8 cellular contexts compared by ENCODE assay signal in genomic region chr3:67113802-67114407, GRCh38.
DNase-seq lines count a peak whose midpoint lies in the region; ATAC-seq and TF ChIP-seq lines count a peak whose summit lies in the region.

No MANE protein-coding gene starts in this region.

- H3K4me1 ChIP-seq in Peyer's patch (no peaks in the 10 kb centered on the region), thoracic aorta (ENCODE audit: control insufficient read depth in 1 of 2, low read depth in 2 of 2) (peaks cover 3 to 12% of the 10 kb centered on the region in 2 donors)

- H3K36me3 ChIP-seq in Peyer's patch (no peaks in the 10 kb centered on the region), thoracic aorta (no peaks in the 10 kb centered on the region)

- no peaks in the 10 kb centered on the region for H3K27me3 ChIP-seq in Peyer's patch
- H3K27me3 ChIP-seq in thoracic aorta (replicated peaks; ENCODE audit: insufficient read depth) = no peaks in the 10 kb centered on the region

- no peak for TF ChIP-seq POLR2A in Peyer's patch (IDR thresholded peaks at IDR 0.05)

- ATAC-seq in GM21737 (IDR thresholded peaks at IDR 0.05; ENCODE audit: unreplicated experiment) (peak; percentile 93), thoracic aorta (ENCODE audit: insufficient number of reproducible peaks, low FRiP score, low read depth) (no peak)

- no peak overlapping the region for H3K27ac Mint-ChIP-seq in activated T-helper 1 cell treated with anti-CD3 and anti-CD28 coated beads, Interleukin-12 subunit alpha, Interleukin-12 subunit beta, Interleukin-2, Interleukin-4 antibody, amounts not matched to agents 30 ng/mL and 10 ng/mL and 1 ng/mL, durations not matched to agents 14 hours and 24 hours and 36 hours

- in situ Hi-C loops in G401 (cut with HindIII; ENCODE audit: low sequenced_read_pairs) = no loop called here

- H3K9me3 ChIP-seq in Peyer's patch = no peaks in the 10 kb centered on the region
- H3K9me3 ChIP-seq in thoracic aorta = no peaks in the 10 kb centered on the region

- no peaks in the 10 kb centered on the region for H3K36me3 Mint-ChIP-seq in activated T-helper 1 cell treated with anti-CD3 and anti-CD28 coated beads, Interleukin-12 subunit alpha, Interleukin-12 subunit beta, Interleukin-2, Interleukin-4 antibody, amounts not matched to agents 30 ng/mL and 10 ng/mL and 1 ng/mL, durations not matched to agents 14 hours and 24 hours and 36 hours (ENCODE audit: low read depth)

- H3K27me3 Mint-ChIP-seq in activated T-helper 1 cell treated with anti-CD3 and anti-CD28 coated beads, Interleukin-12 subunit alpha, Interleukin-12 subunit beta, Interleukin-2, Interleukin-4 antibody, amounts not matched to agents 30 ng/mL and 10 ng/mL and 1 ng/mL, durations not matched to agents 14 hours and 24 hours and 36 hours (ENCODE audit: insufficient read depth) = no peaks in the 10 kb centered on the region

- TF ChIP-seq CTCF in Peyer's patch (IDR thresholded peaks at IDR 0.05) (peak; percentile 61 to 87 (median 84)), fibroblast of villous mesenchyme (IDR thresholded peaks at IDR 0.05; ENCODE audit: insufficient read depth, low read depth, low read length) (peak; percentile 98), thoracic aorta (IDR thresholded peaks at IDR 0.05) (peak; percentile 80)

- DNase-seq in G401 (ENCODE audit: low spot score) (peak; percentile 53), Peyer's patch (peak; percentile 70 to 89 (median 74)), fibroblast of villous mesenchyme (ENCODE audit: low read depth) (peak; percentile 87), occipital lobe (lab: John Stamatoyannopoulos, UW) (peak; percentile 70), thoracic aorta (ENCODE audit: low spot score) (peak; percentile 60)
- peak; percentile 80 for DNase-seq in Jurkat, Clone E6-1 (ENCODE audit: low read depth, low spot score)
- peak; percentile 65 for DNase-seq in activated T-helper 1 cell treated with anti-CD3 and anti-CD28 coated beads, Interleukin-12 subunit alpha, Interleukin-12 subunit beta, Interleukin-2, Interleukin-4 antibody, amounts not matched to agents 30 ng/mL and 10 ng/mL and 1 ng/mL, durations not matched to agents 14 hours and 24 hours and 36 hours (ENCODE audit: low spot score)

- no peak overlapping the region for H3K4me3 Mint-ChIP-seq in activated T-helper 1 cell treated with anti-CD3 and anti-CD28 coated beads, Interleukin-12 subunit alpha, Interleukin-12 subunit beta, Interleukin-2, Interleukin-4 antibody, amounts not matched to agents 30 ng/mL and 10 ng/mL and 1 ng/mL, durations not matched to agents 14 hours and 24 hours and 36 hours

- no peak overlapping the region for H3K27ac ChIP-seq in Peyer's patch
- no peak overlapping the region for H3K27ac ChIP-seq in thoracic aorta

- no peaks in the 10 kb centered on the region for H3K9me3 Mint-ChIP-seq in activated T-helper 1 cell treated with anti-CD3 and anti-CD28 coated beads, Interleukin-12 subunit alpha, Interleukin-12 subunit beta, Interleukin-2, Interleukin-4 antibody, amounts not matched to agents 30 ng/mL and 10 ng/mL and 1 ng/mL, durations not matched to agents 14 hours and 24 hours and 36 hours

- intact Hi-C loops in activated T-helper 1 cell treated with anti-CD3 and anti-CD28 coated beads, Interleukin-12 subunit alpha, Interleukin-12 subunit beta, Interleukin-2, Interleukin-4 antibody, amounts not matched to agents 30 ng/mL and 10 ng/mL and 1 ng/mL, durations not matched to agents 14 hours and 24 hours and 36 hours (cut with micrococcal nuclease) = loop anchor here (1.0 to 10.0 kb wide), 11 partner anchors 31 to 1778 kb away; partner anchors contain the start of gene KBTBD8

- H3K4me1 Mint-ChIP-seq in activated T-helper 1 cell treated with anti-CD3 and anti-CD28 coated beads, Interleukin-12 subunit alpha, Interleukin-12 subunit beta, Interleukin-2, Interleukin-4 antibody, amounts not matched to agents 30 ng/mL and 10 ng/mL and 1 ng/mL, durations not matched to agents 14 hours and 24 hours and 36 hours (ENCODE audit: low read depth) = peaks cover 7% of the 10 kb centered on the region

- no peak overlapping the region for H3K4me3 ChIP-seq in Jurkat, Clone E6-1 (ENCODE audit: low read length)
- no peak overlapping the region for H3K4me3 ChIP-seq in Peyer's patch
- H3K4me3 ChIP-seq in fibroblast of villous mesenchyme (ENCODE audit: low read depth, low read length) = no peak overlapping the region
- H3K4me3 ChIP-seq in thoracic aorta = no peak overlapping the region
